Comparison of ENCODE assay signal across 1 cellular context in the genomic region with DNA sequence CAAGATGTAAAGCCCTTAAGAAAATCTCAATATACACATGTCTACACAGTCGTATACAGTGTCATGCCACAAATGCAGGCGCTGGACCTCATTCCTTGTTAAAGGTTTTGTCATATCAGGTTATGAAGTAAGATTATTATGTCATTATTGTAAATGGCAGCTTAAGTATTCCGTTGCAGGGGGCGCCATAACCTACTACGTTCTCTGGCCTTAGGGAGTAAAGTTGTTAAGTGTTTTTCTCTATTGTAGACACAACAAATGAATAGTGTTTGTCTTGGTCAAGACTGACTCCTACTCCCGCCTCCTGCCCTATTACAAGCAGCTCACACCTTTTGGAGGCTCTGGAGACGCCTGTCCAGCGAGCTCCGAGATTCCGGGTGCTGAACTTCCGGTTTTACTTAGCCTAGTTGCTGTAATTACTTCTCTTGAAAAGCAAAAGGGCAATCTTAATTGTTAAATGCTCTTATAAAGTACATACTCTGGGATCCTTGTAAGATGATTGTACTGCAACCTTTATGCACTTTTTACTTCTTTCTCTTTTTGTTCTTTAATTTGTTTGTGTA.
TF ChIP-seq lines count a peak whose summit lies in the region.

No MANE protein-coding gene starts in this region.

TF ChIP-seq in HepG2, 621 proteins besides CTCF, POLR2A, EP300 and RAD21 (continued from another document):
- TF ChIP-seq, protein P1, sequence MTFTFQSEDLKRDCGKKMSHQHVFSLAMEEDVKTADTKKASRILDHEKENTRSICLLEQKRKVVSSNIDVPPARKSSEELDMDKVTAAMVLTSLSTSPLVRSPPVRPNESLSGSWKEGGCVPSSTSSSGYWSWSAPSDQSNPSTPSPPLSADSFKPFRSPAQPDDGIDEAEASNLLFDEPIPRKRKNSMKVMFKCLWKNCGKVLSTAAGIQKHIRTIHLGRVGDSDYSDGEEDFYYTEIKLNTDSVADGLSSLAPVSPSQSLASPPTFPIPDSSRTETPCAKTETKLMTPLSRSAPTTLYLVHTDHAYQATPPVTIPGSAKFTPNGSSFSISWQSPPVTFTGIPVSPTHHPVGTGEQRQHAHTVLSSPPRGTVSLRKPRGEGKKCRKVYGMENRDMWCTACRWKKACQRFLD (CRISPR knock-in tag; IDR thresholded peaks at IDR 0.05; ENCODE audit: borderline replicate concordance) = no peak
- TF ChIP-seq SRSF9 (IDR thresholded peaks at IDR 0.05; ENCODE audit: borderline replicate concordance, insufficient read depth, low read depth, low read length, poor library complexity, severe bottlenecking) (no peak), MAF1 (CRISPR knock-in tag; IDR thresholded peaks at IDR 0.05; ENCODE audit: borderline replicate concordance) (no peak), ZNF20 (CRISPR knock-in tag; IDR thresholded peaks at IDR 0.05) (no peak), MAZ (IDR thresholded peaks at IDR 0.05; ENCODE audit: borderline replicate concordance, low read depth, low read length) (no peak), MAZ (CRISPR knock-in tag; IDR thresholded peaks at IDR 0.05; ENCODE audit: low read depth) (no peak), KAT8 (CRISPR knock-in tag; IDR thresholded peaks at IDR 0.05) (no peak)
